1 cellular context compared by ENCODE assay signal in genomic region chr2:219748673-219749570, GRCh38.
A peak's percentile ranks its signal among the peaks of the same experiment; 100 is the strongest.
TF ChIP-seq lines count a peak whose summit lies in the region.

No MANE protein-coding gene starts in this region.

TF ChIP-seq in HEK293, 187 proteins besides CTCF, POLR2A, EP300 and RAD21 (continued from another document and continues in another):
- TF ChIP-seq TSHZ1 (tag by site-specific recombination; IDR thresholded peaks at IDR 0.05; ENCODE audit: borderline replicate concordance) = 0 out of 2 replicates have a peak, but pooled peaks have one; percentile 40
- TF ChIP-seq ZNF184 (tag by site-specific recombination; IDR thresholded peaks at IDR 0.05) = no peak
- no peak for TF ChIP-seq ZNF664 (tag by site-specific recombination; IDR thresholded peaks at IDR 0.05)
- TF ChIP-seq ZNF677 (tag by site-specific recombination; IDR thresholded peaks at IDR 0.05) = no peak
- peak; percentile 73; the same call in 1 of the 2 replicates for TF ChIP-seq GLI2 (tag by site-specific recombination; IDR thresholded peaks at IDR 0.05; ENCODE audit: borderline replicate concordance, low read depth)
- peak; percentile 40; the same call in 1 of the 2 replicates for TF ChIP-seq ZEB2 (tag by site-specific recombination; IDR thresholded peaks at IDR 0.05)
- TF ChIP-seq KLF1 (tag by site-specific recombination; IDR thresholded peaks at IDR 0.05) = peak; percentile 28; the same call in 1 of the 2 replicates
- TF ChIP-seq GLI4 (tag by site-specific recombination; IDR thresholded peaks at IDR 0.05) = no peak
- no peak for TF ChIP-seq ZNF501 (tag by site-specific recombination; IDR thresholded peaks at IDR 0.05)
- TF ChIP-seq SCRT1 (tag by site-specific recombination; IDR thresholded peaks at IDR 0.05; ENCODE audit: borderline replicate concordance) = peak; percentile 84
- no peak for TF ChIP-seq ZNF280C (tag by site-specific recombination; IDR thresholded peaks at IDR 0.05)
- TF ChIP-seq BCL6B (tag by site-specific recombination; IDR thresholded peaks at IDR 0.05) = peak; percentile 32; the same call in 1 of the 2 replicates
- peak; percentile 88 for TF ChIP-seq ZBTB44 (tag by site-specific recombination; IDR thresholded peaks at IDR 0.05)
- no peak for TF ChIP-seq YY1 (tag by site-specific recombination; IDR thresholded peaks at IDR 0.05)
- peak; percentile 81 for TF ChIP-seq ZSCAN30 (tag by site-specific recombination; IDR thresholded peaks at IDR 0.05)
- TF ChIP-seq GFI1B (tag by site-specific recombination; IDR thresholded peaks at IDR 0.05) = peak; percentile 70; the same call in 1 of the 2 replicates
- no peak for TF ChIP-seq ZNF214 (tag by site-specific recombination; IDR thresholded peaks at IDR 0.05; ENCODE audit: borderline replicate concordance)
- no peak for TF ChIP-seq ZNF140 (tag by site-specific recombination; IDR thresholded peaks at IDR 0.05)
- TF ChIP-seq ZNF324 (tag by site-specific recombination; IDR thresholded peaks at IDR 0.05) = no peak
- TF ChIP-seq PRDM1 (tag by site-specific recombination; IDR thresholded peaks at IDR 0.05) = no peak
- TF ChIP-seq ZNF18 (tag by site-specific recombination; IDR thresholded peaks at IDR 0.05) = peak; percentile 59; the same call in 1 of the 2 replicates
- TF ChIP-seq ZNF354C (tag by site-specific recombination; IDR thresholded peaks at IDR 0.05; ENCODE audit: borderline replicate concordance, low read depth) = no peak
- TF ChIP-seq PRDM4 (tag by site-specific recombination; IDR thresholded peaks at IDR 0.05) = peak; percentile 84
- TF ChIP-seq MZF1 (tag by site-specific recombination; IDR thresholded peaks at IDR 0.05; ENCODE audit: borderline replicate concordance) = no peak
- TF ChIP-seq PRDM6 (tag by site-specific recombination; IDR thresholded peaks at IDR 0.05) = peak; percentile 88
- no peak for TF ChIP-seq RBAK (tag by site-specific recombination; IDR thresholded peaks at IDR 0.05)
- no peak for TF ChIP-seq HOXD13 (CRISPR knock-in tag; IDR thresholded peaks at IDR 0.05; ENCODE audit: borderline replicate concordance)
- TF ChIP-seq ZNF311 (tag by site-specific recombination; IDR thresholded peaks at IDR 0.05; ENCODE audit: borderline replicate concordance) = no peak
- no peak for TF ChIP-seq ZNF518A (tag by site-specific recombination; conservative IDR thresholded peaks at IDR 0.05; ENCODE audit: low read depth)
- TF ChIP-seq OSR2 (tag by site-specific recombination; IDR thresholded peaks at IDR 0.05) = peak; percentile 81
- peak; percentile 92 for TF ChIP-seq ZNF843 (tag by site-specific recombination; IDR thresholded peaks at IDR 0.05)
- no peak for TF ChIP-seq ZNF19 (tag by site-specific recombination; IDR thresholded peaks at IDR 0.05; ENCODE audit: low read depth)
- peak; percentile 43; the same call in 1 of the 2 replicates for TF ChIP-seq ZNF24 (tag by site-specific recombination; IDR thresholded peaks at IDR 0.05)
- no peak for TF ChIP-seq ZNF157 (tag by site-specific recombination; IDR thresholded peaks at IDR 0.05)
- peak; percentile 69 for TF ChIP-seq ZNF561 (tag by site-specific recombination; IDR thresholded peaks at IDR 0.05; ENCODE audit: borderline replicate concordance)
